ENCODE assay signal across 8 cellular contexts in genomic region chr20:41002842-41003142, GRCh38. TPM values are rescaled to one million over a fixed set of nuclear protein-coding genes. Genes with fewer than 3 reads are reported as not detected.
DNase-seq lines count a peak whose midpoint lies in the region; ATAC-seq and TF ChIP-seq lines count a peak whose summit lies in the region.

No MANE protein-coding gene starts in this region.

- no peak overlapping the region for H3K4me3 ChIP-seq in Caco-2 (ENCODE audit: low read depth, low read length)
- H3K4me3 ChIP-seq in epithelial cell of esophagus (ENCODE audit: low read length): no peak overlapping the region
- no peak overlapping the region for H3K4me3 ChIP-seq in prostate gland

- TF ChIP-seq CTCF in Caco-2 (IDR thresholded peaks at IDR 0.05; ENCODE audit: insufficient read depth in 1 of 2, low read depth in 1 of 2, low read length in 1 of 2, severe bottlenecking in 1 of 2, unreplicated experiment in 1 of 2) (no peak), RWPE1 (conservative IDR thresholded peaks at IDR 0.05; ENCODE audit: low read depth) (no peak), epithelial cell of esophagus (IDR thresholded peaks at IDR 0.05; ENCODE audit: insufficient read depth, low read depth, low read length, missing control alignments) (no peak), prostate gland (IDR thresholded peaks at IDR 0.05) (no peak)

- H3K27me3 ChIP-seq in Caco-2 (replicated peaks; ENCODE audit: control insufficient read depth, insufficient read depth, low read length): no peaks in the 10 kb centered on the region
- no peaks in the 10 kb centered on the region for H3K27me3 ChIP-seq in prostate gland (replicated peaks; ENCODE audit: insufficient read depth)

- no peak for ATAC-seq in GM19328 (IDR thresholded peaks at IDR 0.05; ENCODE audit: unreplicated experiment)

- no peaks in the 10 kb centered on the region for H3K36me3 ChIP-seq in Caco-2 (ENCODE audit: control insufficient read depth, insufficient read depth, low read length)
- H3K36me3 ChIP-seq in prostate gland: no peaks in the 10 kb centered on the region

- POLR2A ChIA-PET in Caco-2 (lab: Charles Lee): no interaction called here
- POLR2A ChIA-PET in RWPE1 (lab: Yijun Ruan, JAX; ENCODE audit: low non-redundant PET): interaction anchor here (1.1 kb wide), 1 partner anchor 26 kb away, joined by 3 read pairs; the partner anchor contains the start of gene TOP1

- H3K4me1 Mint-ChIP-seq in Caco-2 (ENCODE audit: low read depth, unreplicated experiment): peaks cover 34% of the 10 kb centered on the region

- peaks cover 20% of the 10 kb centered on the region for H3K9me3 ChIP-seq in Caco-2
- H3K9me3 ChIP-seq in prostate gland: no peaks in the 10 kb centered on the region

- peaks cover 5% of the 10 kb centered on the region for H3K9me3 Mint-ChIP-seq in Caco-2 (ENCODE audit: unreplicated experiment)

- BruUV-seq in Caco-2 (replicated peaks; lab: Mats Ljungman, UMichigan): no TSS peak

- H3K4me1 ChIP-seq in Caco-2: peaks cover 33% of the 10 kb centered on the region
- no peaks in the 10 kb centered on the region for H3K4me1 ChIP-seq in prostate gland (replicated peaks)

- CTCF ChIA-PET in Caco-2 (lab: Charles Lee): interaction anchor here (0.7 to 1.9 kb wide), 4 partner anchors 10 to 76 kb away, joined by 3 to 12 read pairs (median 7); no protein-coding TSS in a partner anchor
- CTCF ChIA-PET in RWPE1 (lab: Yijun Ruan, JAX): interaction anchor here (0.6 kb wide), 1 partner anchor 59 kb away, joined by 3 read pairs; no protein-coding TSS in a partner anchor

- no peak for DNase-seq in Caco-2
- no peak for DNase-seq in RWPE1 (ENCODE audit: low spot score)
- peak; percentile 22 for DNase-seq in epithelial cell of esophagus (ENCODE audit: low read depth)
- no peak for DNase-seq in prostate gland (ENCODE audit: low spot score)
- no peak for DNase-seq in effector CD8-positive, alpha-beta T cell (lab: John Stamatoyannopoulos, UW)
- no peak for DNase-seq in NCI-H2227 (lab: John Stamatoyannopoulos, UW; ENCODE audit: unreplicated experiment)
- DNase-seq in HPDE6-E6E7 (ENCODE audit: extremely low spot score): no peak

- no peaks in the 10 kb centered on the region for H3K27me3 Mint-ChIP-seq in Caco-2 (ENCODE audit: insufficient read depth, unreplicated experiment)

- intact Hi-C loops in Caco-2 (cut with micrococcal nuclease; ENCODE audit: unreplicated experiment): loop anchor here (1.0 kb wide), 3 partner anchors 12 to 26 kb away; partner anchors contain the start of gene TOP1
- intact Hi-C loops in prostate gland (cut with DNase I): no loop called here

- WGBS in prostate gland: 76% methylated on average over 1 of the region's 1 CpG

- peak overlapping the region; percentile 65 for H3K4me3 Mint-ChIP-seq in Caco-2 (ENCODE audit: unreplicated experiment)

- TF ChIP-seq POLR2A in prostate gland (IDR thresholded peaks at IDR 0.05): no peak

- H3K27ac Mint-ChIP-seq in Caco-2 (ENCODE audit: unreplicated experiment): peak overlapping the region; percentile 89

- peaks cover 15% of the 10 kb centered on the region for H3K36me3 Mint-ChIP-seq in Caco-2 (ENCODE audit: insufficient read depth, unreplicated experiment)

- H3K27ac ChIP-seq in RWPE1: peak overlapping the region; percentile 99
- H3K27ac ChIP-seq in prostate gland: peak overlapping the region; percentile 64 to 77

RNA-seq across cellular contexts. Expression of gene TOP1, which starts 25.8 kb away (rescaled TPM):
- total RNA-seq in Caco-2 (2022) (142 and 144 TPM in 2 replicates), prostate gland (10 to 100 TPM; 32.3 to 36.9 TPM)
